In the genomic region with DNA sequence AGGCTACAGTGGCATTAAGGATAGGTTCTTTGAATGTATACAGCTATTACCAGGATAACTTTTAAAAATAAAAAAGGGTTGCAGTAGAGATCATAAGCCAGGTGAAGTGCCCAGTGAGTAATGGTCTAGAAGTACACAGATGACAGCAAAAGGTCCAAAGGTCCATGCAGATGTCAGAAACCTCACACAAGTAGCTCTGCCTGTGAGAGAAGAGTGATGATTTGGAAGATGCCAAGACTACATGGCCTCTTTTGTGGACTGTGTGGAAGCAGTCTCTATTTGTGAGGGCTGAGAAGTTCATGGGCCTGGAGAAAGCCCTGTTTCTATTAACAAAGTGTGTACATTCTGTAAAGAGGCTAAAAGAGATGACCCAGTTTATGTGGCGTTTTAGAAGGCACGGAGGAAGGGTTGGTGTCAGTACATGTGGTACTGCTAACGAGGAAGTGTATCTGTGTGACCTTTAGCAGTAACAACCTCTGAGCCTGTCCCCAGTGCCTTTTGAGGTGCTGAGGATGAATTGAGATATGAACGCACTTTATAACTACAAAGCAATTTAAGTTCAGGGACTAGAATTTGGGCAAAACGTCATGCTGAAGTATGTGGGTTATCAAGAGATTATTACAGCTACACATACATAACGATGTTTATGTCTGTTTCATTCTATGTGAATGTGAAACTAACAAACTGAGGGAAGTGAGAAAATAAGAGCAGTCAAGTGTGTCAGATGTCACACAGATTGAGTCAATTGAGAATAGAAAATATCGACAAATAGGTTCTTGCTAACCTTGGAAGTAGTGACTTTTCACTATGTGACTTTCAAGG, we compare ENCODE assay signal across 8 cellular contexts. TPM values are rescaled to one million over a fixed set of nuclear protein-coding genes. Genes with fewer than 3 reads are reported as not detected.
DNase-seq lines count a peak whose midpoint lies in the region; ATAC-seq and TF ChIP-seq lines count a peak whose summit lies in the region.

No MANE protein-coding gene starts in this region.

- H3K9me3 ChIP-seq in upper lobe of right lung = no peaks in the 10 kb centered on the region

- H3K4me3 ChIP-seq in upper lobe of right lung = no peak overlapping the region

- peaks cover 8% of the 10 kb centered on the region for H3K4me1 Mint-ChIP-seq in activated CD8-positive, alpha-beta T cell treated with anti-CD3 and anti-CD28 coated beads, Interleukin-2, amount 10 ng/mL, durations not matched to agents 7 days and 5 days (ENCODE audit: low read depth)
- H3K4me1 Mint-ChIP-seq in chondrocyte (ENCODE audit: low read depth) (peaks cover 6% of the 10 kb centered on the region), progenitor cell of endocrine pancreas (ENCODE audit: low read depth) (no peaks in the 10 kb centered on the region)

- H3K36me3 ChIP-seq in upper lobe of right lung = peaks cover 33% of the 10 kb centered on the region

- peaks cover 36% of the 10 kb centered on the region for H3K36me3 Mint-ChIP-seq in activated CD8-positive, alpha-beta T cell treated with anti-CD3 and anti-CD28 coated beads, Interleukin-2, amount 10 ng/mL, durations not matched to agents 7 days and 5 days (ENCODE audit: low read depth)
- H3K36me3 Mint-ChIP-seq in chondrocyte (ENCODE audit: low read depth) (peaks cover 13% of the 10 kb centered on the region), progenitor cell of endocrine pancreas (ENCODE audit: insufficient read depth) (peaks cover 17% of the 10 kb centered on the region)

- TF ChIP-seq CTCF in upper lobe of right lung (IDR thresholded peaks at IDR 0.05) (no peak), chondrocyte (IDR thresholded peaks at IDR 0.05) (no peak), progenitor cell of endocrine pancreas (IDR thresholded peaks at IDR 0.05; ENCODE audit: unreplicated experiment) (no peak)

- no peaks in the 10 kb centered on the region for H3K4me1 ChIP-seq in upper lobe of right lung

- no peaks in the 10 kb centered on the region for H3K27me3 ChIP-seq in upper lobe of right lung

- H3K27ac ChIP-seq in upper lobe of right lung = no peak overlapping the region

- intact Hi-C loops in upper lobe of right lung (cut with DNase I) = no loop called here

- CTCF ChIA-PET in activated CD8-positive, alpha-beta T cell treated with anti-CD3 and anti-CD28 coated beads, Interleukin-2, amount 10 ng/mL, durations not matched to agents 7 days and 5 days (lab: Charles Lee) = interaction anchor here (1.0 to 3.4 kb wide), 4 partner anchors 19 to 541 kb away, joined by 3 to 16 read pairs (median 3); no protein-coding TSS in a partner anchor

- DNase-seq in stimulated activated CD4-positive, alpha-beta T cell treated with anti-CD3 and anti-CD28 coated beads, Interleukin-4, amount 100 ng/mL, for 24 hours = peak; percentile 8
- no peak for DNase-seq in stimulated activated CD4-positive, alpha-beta T cell treated with anti-CD3 and anti-CD28 coated beads, Interleukin-12 subunit alpha, Interleukin-12 subunit beta, amount 100 ng/mL, for 4 hours
- DNase-seq in activated CD8-positive, alpha-beta T cell treated with anti-CD3 and anti-CD28 coated beads, Interleukin-2, amount 10 ng/mL, durations not matched to agents 7 days and 5 days = no peak
- DNase-seq in upper lobe of right lung (no peak), chondrocyte (ENCODE audit: low spot score) (no peak), progenitor cell of endocrine pancreas (ENCODE audit: low spot score, unreplicated experiment) (no peak), KG1 (lab: John Stamatoyannopoulos, UW) (no peak)

- H3K4me3 Mint-ChIP-seq in activated CD8-positive, alpha-beta T cell treated with anti-CD3 and anti-CD28 coated beads, Interleukin-2, amount 10 ng/mL, durations not matched to agents 7 days and 5 days = no peak overlapping the region
- H3K4me3 Mint-ChIP-seq in chondrocyte (ENCODE audit: unreplicated experiment) (no peak overlapping the region), progenitor cell of endocrine pancreas (ENCODE audit: low read depth) (no peak overlapping the region)

- POLR2A ChIA-PET in activated CD8-positive, alpha-beta T cell treated with anti-CD3 and anti-CD28 coated beads, Interleukin-2, amount 10 ng/mL, durations not matched to agents 7 days and 5 days (lab: Charles Lee) = interaction anchor here (0.9 to 1.3 kb wide), 2 partner anchors 8 to 162 kb away, joined by 3 to 9 read pairs; no protein-coding TSS in a partner anchor

- H3K9me3 Mint-ChIP-seq in activated CD8-positive, alpha-beta T cell treated with anti-CD3 and anti-CD28 coated beads, Interleukin-2, amount 10 ng/mL, durations not matched to agents 7 days and 5 days (ENCODE audit: insufficient read depth) = no peaks in the 10 kb centered on the region
- no peaks in the 10 kb centered on the region for H3K9me3 Mint-ChIP-seq in chondrocyte (ENCODE audit: low read depth)
- H3K9me3 Mint-ChIP-seq in progenitor cell of endocrine pancreas (ENCODE audit: low read depth) = no peaks in the 10 kb centered on the region

- ATAC-seq in HG02943 (IDR thresholded peaks at IDR 0.05; ENCODE audit: low read depth, unreplicated experiment) (peak; percentile 79), upper lobe of right lung (peak; percentile 69)
- ATAC-seq in activated CD8-positive, alpha-beta T cell treated with anti-CD3 and anti-CD28 coated beads, Interleukin-2, amount 10 ng/mL, durations not matched to agents 7 days and 5 days = peak; percentile 9

- peak overlapping the region; percentile 31 for H3K27ac Mint-ChIP-seq in activated CD8-positive, alpha-beta T cell treated with anti-CD3 and anti-CD28 coated beads, Interleukin-2, amount 10 ng/mL, durations not matched to agents 7 days and 5 days
- H3K27ac Mint-ChIP-seq in chondrocyte (ENCODE audit: unreplicated experiment) (no peak overlapping the region), progenitor cell of endocrine pancreas (no peak overlapping the region)

- H3K27me3 Mint-ChIP-seq in activated CD8-positive, alpha-beta T cell treated with anti-CD3 and anti-CD28 coated beads, Interleukin-2, amount 10 ng/mL, durations not matched to agents 7 days and 5 days (ENCODE audit: low read depth) = no peaks in the 10 kb centered on the region
- H3K27me3 Mint-ChIP-seq in chondrocyte (ENCODE audit: low read depth) = no peaks in the 10 kb centered on the region
- H3K27me3 Mint-ChIP-seq in progenitor cell of endocrine pancreas = no peaks in the 10 kb centered on the region

RNA-seq across cellular contexts. Expression of gene CYCS, which starts 7.6 kb away (rescaled TPM):
- total RNA-seq in activated CD8-positive, alpha-beta T cell treated with anti-CD3 and anti-CD28 coated beads, Interleukin-2, amount 10 ng/mL, durations not matched to agents 7 days and 5 days = 100 to 1,000 TPM; 153 to 157 TPM
- total RNA-seq in upper lobe of right lung (72.8 TPM), chondrocyte (72.6 to 94.4 TPM (median 76.7 TPM) in 3 replicates), progenitor cell of endocrine pancreas (62.3 and 69.5 TPM in 2 replicates)

Comparison
In these comparisons a context has a peak if more than half of its experiments do, and no peak if none do; other contexts are left out.
1. ATAC-seq: peak in every context shown above with its lines; median percentile 79 in HG02943; 69 in upper lobe of right lung; 9 in activated CD8-positive, alpha-beta T cell treated with anti-CD3 and anti-CD28 coated beads, Interleukin-2, amount 10 ng/mL, durations not matched to agents 7 days and 5 days.